16 cellular contexts compared by ENCODE assay signal in the genomic region with DNA sequence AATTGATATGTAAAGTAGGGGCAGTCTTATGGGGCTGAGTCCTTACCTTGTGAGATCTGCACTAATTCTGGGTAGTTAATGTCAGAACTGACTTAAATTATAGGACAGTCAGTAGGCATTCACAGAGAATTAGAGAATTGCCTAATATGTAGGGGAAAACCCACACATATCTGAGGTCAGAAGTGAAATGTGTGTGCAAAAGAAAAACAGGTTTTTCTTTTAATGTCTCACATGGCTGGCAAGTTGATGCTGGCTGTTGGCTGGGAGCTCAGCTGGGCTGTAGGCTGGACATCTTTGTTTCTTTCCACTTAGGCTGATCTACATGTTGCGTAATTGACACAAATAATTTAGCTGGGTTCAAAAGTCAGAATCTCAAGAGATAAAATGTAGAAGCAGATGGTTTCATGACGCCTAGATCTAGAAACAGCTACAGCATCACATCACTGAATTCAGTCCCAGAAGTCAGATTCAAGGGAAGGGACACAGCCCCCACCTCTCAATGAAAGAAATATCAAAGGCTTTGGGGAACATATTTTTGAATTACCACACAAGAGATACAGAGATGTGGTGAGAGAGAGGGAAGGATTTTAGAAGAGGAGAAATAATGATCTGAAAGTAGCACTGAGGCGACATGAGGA.
A peak's percentile ranks its signal among the peaks of the same experiment; 100 is the strongest.
DNase-seq lines count a peak whose midpoint lies in the region; ATAC-seq, FAIRE-seq and TF ChIP-seq lines count a peak whose summit lies in the region.
"Had no signal": no experiment of that assay in that cellular context is flagged by ENCODE, and none has a peak within 500 bp of the region (broad histone marks: within the 10 kb centered on the region; RNA-seq: fewer than 3 reads in every experiment).

No MANE protein-coding gene starts in this region.

- no peaks in the 10 kb centered on the region for H3K36me3 ChIP-seq in bronchial epithelial cell (ENCODE audit: control insufficient read depth, insufficient read depth, low read length)
- H3K36me3 ChIP-seq: vagina had no signal

- peak overlapping the region; percentile 74 for H3K4me3 Mint-ChIP-seq in natural killer cell treated with Interleukin-12 subunit alpha and Interleukin-12 subunit beta and Interleukin-15 and Interleukin-18, amount 100 ng/mL, for 72 hours
- H3K4me3 Mint-ChIP-seq in natural killer cell (no peak overlapping the region), WTC11 (no peak overlapping the region)
- H3K4me3 Mint-ChIP-seq: activated CD4-positive, alpha-beta T cell treated with anti-CD3 and anti-CD28 coated beads, Interleukin-2, amount 10 ng/mL, durations not matched to agents 24 days and 14 days had no signal

- ATAC-seq in natural killer cell treated with Interleukin-12 subunit alpha and Interleukin-12 subunit beta and Interleukin-15 and Interleukin-18, amount 100 ng/mL, for 72 hours = peak; percentile 73 to 89
- no peak for ATAC-seq in natural killer cell
- no peak for ATAC-seq in WTC11

- TF ChIP-seq CTCF in natural killer cell (IDR thresholded peaks at IDR 0.05) (no peak), bronchial epithelial cell (IDR thresholded peaks at IDR 0.05; ENCODE audit: insufficient read depth, low read length, severe bottlenecking) (no peak), WTC11 (IDR thresholded peaks at IDR 0.05) (no peak)

- H3K4me3 ChIP-seq in bronchial epithelial cell (ENCODE audit: low read depth, low read length) = no peak overlapping the region
- H3K4me3 ChIP-seq: vagina had no signal

- FAIRE-seq in bronchial epithelial cell (lab: Jason Lieb, UNC) = no peak
- FAIRE-seq: endometrium had no signal

- H3K36me3 Mint-ChIP-seq in natural killer cell treated with Interleukin-12 subunit alpha and Interleukin-12 subunit beta and Interleukin-15 and Interleukin-18, amount 100 ng/mL, for 72 hours = peaks cover 5% of the 10 kb centered on the region
- H3K36me3 Mint-ChIP-seq in natural killer cell (no peaks in the 10 kb centered on the region), WTC11 (no peaks in the 10 kb centered on the region)

- peak overlapping the region; percentile 74 to 91 for H3K27ac Mint-ChIP-seq in natural killer cell treated with Interleukin-12 subunit alpha and Interleukin-12 subunit beta and Interleukin-15 and Interleukin-18, amount 100 ng/mL, for 72 hours
- H3K27ac Mint-ChIP-seq in natural killer cell (no peak overlapping the region), WTC11 (no peak overlapping the region)
- H3K27ac Mint-ChIP-seq: activated CD4-positive, alpha-beta T cell treated with anti-CD3 and anti-CD28 coated beads, Interleukin-2, amount 10 ng/mL, durations not matched to agents 24 days and 14 days; progenitor cell of endocrine pancreas had no signal

- POLR2A ChIA-PET in WTC11 (lab: Charles Lee) = no interaction called here

- peaks cover 47 to 60% of the 10 kb centered on the region in 2 donors for H3K4me1 Mint-ChIP-seq in natural killer cell treated with Interleukin-12 subunit alpha and Interleukin-12 subunit beta and Interleukin-15 and Interleukin-18, amount 100 ng/mL, for 72 hours (ENCODE audit: low read depth in 2 of 2)
- H3K4me1 Mint-ChIP-seq in natural killer cell (peaks cover 5 to 11% of the 10 kb centered on the region in 2 donors), WTC11 (peaks cover 4% of the 10 kb centered on the region)

- peaks cover 9% of the 10 kb centered on the region for H3K9me3 Mint-ChIP-seq in natural killer cell treated with Interleukin-12 subunit alpha and Interleukin-12 subunit beta and Interleukin-15 and Interleukin-18, amount 100 ng/mL, for 72 hours
- H3K9me3 Mint-ChIP-seq in natural killer cell = no peaks in the 10 kb centered on the region
- no peaks in the 10 kb centered on the region for H3K9me3 Mint-ChIP-seq in WTC11

- CTCF ChIA-PET in WTC11 (lab: Charles Lee) = no interaction called here

- peaks cover 0 to 5% of the 10 kb centered on the region in 2 donors for H3K27me3 Mint-ChIP-seq in natural killer cell treated with Interleukin-12 subunit alpha and Interleukin-12 subunit beta and Interleukin-15 and Interleukin-18, amount 100 ng/mL, for 72 hours
- peaks cover 2 to 13% of the 10 kb centered on the region in 2 donors for H3K27me3 Mint-ChIP-seq in natural killer cell (ENCODE audit: low read depth in 2 of 2)
- H3K27me3 Mint-ChIP-seq in WTC11 (ENCODE audit: low read depth) = no peaks in the 10 kb centered on the region

- intact Hi-C loops in natural killer cell (cut with micrococcal nuclease) = no loop called here

- peak; percentile 72 for DNase-seq in natural killer cell treated with Interleukin-12 subunit alpha and Interleukin-12 subunit beta and Interleukin-15 and Interleukin-18, amount 100 ng/mL, for 72 hours (ENCODE audit: low spot score)
- DNase-seq in natural killer cell (no peak), bronchial epithelial cell (ENCODE audit: low read depth) (peak; percentile 94), kidney tubule cell (ENCODE audit: low spot score) (peak; percentile 30), ureter (ENCODE audit: low spot score) (peak; percentile 47), WTC11 (ENCODE audit: low spot score) (no peak), foreskin melanocyte (no peak), NCI-H1105 treated with DMSO at 0.1 percent for 48 hours (lab: John Stamatoyannopoulos, UW) (no peak)
- DNase-seq: activated CD4-positive, alpha-beta T cell treated with anti-CD3 and anti-CD28 coated beads, Interleukin-2, amount 10 ng/mL, durations not matched to agents 24 days and 14 days; DND-41; NCI-H2171 treated with DMSO at 0.1 percent for 48 hours; stimulated activated CD4-positive, alpha-beta T cell treated with anti-CD3 and anti-CD28 coated beads, Interleukin-2, amount 100 ng/mL, for 24 hours; T-helper 1 cell had no signal

- no peaks in the 10 kb centered on the region for H3K27me3 ChIP-seq in bronchial epithelial cell (ENCODE audit: control insufficient read depth, insufficient read depth, low read length)
- H3K27me3 ChIP-seq: vagina had no signal

TF ChIP-seq in WTC11, 78 proteins besides CTCF, POLR2A, EP300 and RAD21:
- TF ChIP-seq, protein P1, sequence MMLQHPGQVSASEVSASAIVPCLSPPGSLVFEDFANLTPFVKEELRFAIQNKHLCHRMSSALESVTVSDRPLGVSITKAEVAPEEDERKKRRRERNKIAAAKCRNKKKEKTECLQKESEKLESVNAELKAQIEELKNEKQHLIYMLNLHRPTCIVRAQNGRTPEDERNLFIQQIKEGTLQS (CRISPR knock-in tag; conservative IDR thresholded peaks at IDR 0.05) = no peak
- no peak for TF ChIP-seq OVOL2 (CRISPR knock-in tag; IDR thresholded peaks at IDR 0.05; ENCODE audit: borderline replicate concordance)
- no peak for TF ChIP-seq IRF2 (CRISPR knock-in tag; IDR thresholded peaks at IDR 0.05; ENCODE audit: borderline replicate concordance, low read depth)
- TF ChIP-seq JUN (CRISPR knock-in tag; IDR thresholded peaks at IDR 0.05) = no peak
- TF ChIP-seq MXD4 (CRISPR knock-in tag; IDR thresholded peaks at IDR 0.05; ENCODE audit: borderline replicate concordance) = no peak
- TF ChIP-seq, protein P2, sequence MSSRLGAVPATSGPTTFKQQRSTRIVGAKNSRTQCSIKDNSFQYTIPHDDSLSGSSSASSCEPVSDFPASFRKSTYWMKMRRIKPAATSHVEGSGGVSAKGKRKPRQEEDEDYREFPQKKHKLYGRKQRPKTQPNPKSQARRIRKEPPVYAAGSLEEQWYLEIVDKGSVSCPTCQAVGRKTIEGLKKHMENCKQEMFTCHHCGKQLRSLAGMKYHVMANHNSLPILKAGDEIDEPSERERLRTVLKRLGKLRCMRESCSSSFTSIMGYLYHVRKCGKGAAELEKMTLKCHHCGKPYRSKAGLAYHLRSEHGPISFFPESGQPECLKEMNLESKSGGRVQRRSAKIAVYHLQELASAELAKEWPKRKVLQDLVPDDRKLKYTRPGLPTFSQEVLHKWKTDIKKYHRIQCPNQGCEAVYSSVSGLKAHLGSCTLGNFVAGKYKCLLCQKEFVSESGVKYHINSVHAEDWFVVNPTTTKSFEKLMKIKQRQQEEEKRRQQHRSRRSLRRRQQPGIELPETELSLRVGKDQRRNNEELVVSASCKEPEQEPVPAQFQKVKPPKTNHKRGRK (CRISPR knock-in tag; IDR thresholded peaks at IDR 0.05; ENCODE audit: borderline replicate concordance) = no peak
- TF ChIP-seq, protein P3, sequence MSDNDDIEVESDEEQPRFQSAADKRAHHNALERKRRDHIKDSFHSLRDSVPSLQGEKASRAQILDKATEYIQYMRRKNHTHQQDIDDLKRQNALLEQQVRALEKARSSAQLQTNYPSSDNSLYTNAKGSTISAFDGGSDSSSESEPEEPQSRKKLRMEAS (CRISPR knock-in tag; IDR thresholded peaks at IDR 0.05) = no peak
- no peak for TF ChIP-seq SP1 (CRISPR knock-in tag; conservative IDR thresholded peaks at IDR 0.05)
- TF ChIP-seq, protein P4, sequence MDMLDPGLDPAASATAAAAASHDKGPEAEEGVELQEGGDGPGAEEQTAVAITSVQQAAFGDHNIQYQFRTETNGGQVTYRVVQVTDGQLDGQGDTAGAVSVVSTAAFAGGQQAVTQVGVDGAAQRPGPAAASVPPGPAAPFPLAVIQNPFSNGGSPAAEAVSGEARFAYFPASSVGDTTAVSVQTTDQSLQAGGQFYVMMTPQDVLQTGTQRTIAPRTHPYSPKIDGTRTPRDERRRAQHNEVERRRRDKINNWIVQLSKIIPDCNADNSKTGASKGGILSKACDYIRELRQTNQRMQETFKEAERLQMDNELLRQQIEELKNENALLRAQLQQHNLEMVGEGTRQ (CRISPR knock-in tag; IDR thresholded peaks at IDR 0.05) = no peak
- TF ChIP-seq SOX15 (CRISPR knock-in tag; IDR thresholded peaks at IDR 0.05) = no peak

Comparison
In these comparisons a context has a peak if more than half of its experiments do, and no peak if none do; other contexts are left out.
1. ATAC-seq: peak in natural killer cell treated with Interleukin-12 subunit alpha and Interleukin-12 subunit beta and Interleukin-15 and Interleukin-18, amount 100 ng/mL, for 72 hours (2 of 2); none in natural killer cell (0 of 3) and WTC11 (single experiment).
2. DNase-seq: peak in natural killer cell treated with Interleukin-12 subunit alpha and Interleukin-12 subunit beta and Interleukin-15 and Interleukin-18, amount 100 ng/mL, for 72 hours (single experiment), bronchial epithelial cell (single experiment), kidney tubule cell (single experiment) and ureter (single experiment); none in natural killer cell (single experiment), WTC11 (single experiment), foreskin melanocyte (single experiment) and NCI-H1105 treated with DMSO at 0.1 percent for 48 hours (single experiment).
3. H3K27ac Mint-ChIP-seq: peak in natural killer cell treated with Interleukin-12 subunit alpha and Interleukin-12 subunit beta and Interleukin-15 and Interleukin-18, amount 100 ng/mL, for 72 hours (2 of 2); none in natural killer cell (0 of 2) and WTC11 (single experiment).